Comparison of ENCODE assay signal across 8 cellular contexts in the genomic region with DNA sequence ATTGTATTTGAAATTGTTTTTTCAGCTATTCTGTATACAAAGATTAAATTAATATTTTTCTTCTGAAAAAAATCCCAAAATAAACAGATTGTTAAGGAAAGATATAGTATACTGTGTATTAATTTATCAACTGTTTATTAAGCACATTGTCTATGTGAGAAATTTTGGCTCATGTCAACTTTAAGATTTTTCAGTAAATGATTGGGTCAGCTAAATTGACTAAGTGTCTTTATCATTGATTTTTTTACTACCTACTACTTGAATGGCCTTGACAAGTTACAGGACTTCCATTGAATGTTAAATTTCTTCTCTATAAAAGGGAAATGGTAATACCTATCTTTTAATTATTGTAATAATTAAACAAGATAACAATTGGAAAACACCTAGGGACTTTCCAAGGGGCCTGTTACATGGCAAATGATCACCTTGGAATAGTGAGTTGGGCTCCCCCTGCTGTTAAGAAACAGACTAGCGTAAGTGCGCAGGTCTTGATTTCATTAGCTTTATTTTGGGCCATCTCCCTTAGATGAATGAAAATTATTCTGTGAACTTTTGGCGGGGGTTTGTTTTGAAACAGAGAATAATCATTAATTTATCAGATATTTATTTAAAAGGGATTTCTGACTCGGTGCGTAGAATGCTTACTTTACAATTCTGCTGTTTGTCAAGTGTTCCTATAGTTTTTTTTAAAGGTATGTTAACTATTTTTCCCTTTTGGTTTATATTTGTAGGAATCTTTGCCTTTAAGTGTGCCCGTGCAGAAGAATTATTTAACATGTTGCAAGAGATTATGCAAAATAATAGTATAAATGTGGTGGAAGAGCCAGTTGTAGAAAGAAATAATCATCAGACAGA. TPM values are rescaled to one million over a fixed set of nuclear protein-coding genes. Genes with fewer than 3 reads are reported as not detected.
DNase-seq lines count a peak whose midpoint lies in the region; ATAC-seq, FAIRE-seq and TF ChIP-seq lines count a peak whose summit lies in the region.

No MANE protein-coding gene starts in this region.

- intact Hi-C loops in left ventricle myocardium superior (cut with micrococcal nuclease) = loop anchor here (5.0 kb wide), 1 partner anchor 213 kb away; a partner anchor contains a TSS

- H3K9ac ChIP-seq in SK-N-MC (ENCODE audit: insufficient read length) (no peak overlapping the region), adipocyte (ENCODE audit: low read length) (no peak overlapping the region)

- H3K27ac ChIP-seq in SK-N-MC = no peak overlapping the region; the same call in 1 of the 2 replicates
- H3K27ac ChIP-seq in small intestine (ENCODE audit: low read depth in 1 of 2, low read length in 1 of 2) = no peak overlapping the region

- DNase-seq in DMS153 treated with DMSO at 0.1 percent for 48 hours (lab: John Stamatoyannopoulos, UW; ENCODE audit: unreplicated experiment) = peak; percentile 39
- peak; percentile 30 for DNase-seq in SK-N-MC (ENCODE audit: low read depth, low spot score)
- peak; percentile 85 for DNase-seq in adipocyte (ENCODE audit: low read depth)
- DNase-seq in left ventricle myocardium superior = peak; percentile 35
- DNase-seq in small intestine = peak; percentile 69
- DNase-seq in HuH-7.5 (ENCODE audit: low spot score) = no peak

- 41 to 50% (median 49%) methylated on average over 6 of the region's 6 CpGs for WGBS in small intestine, 3 donors

- H3K4me1 ChIP-seq in adipocyte (ENCODE audit: control insufficient read depth, insufficient read depth, low read length) (peaks cover 13% of the 10 kb centered on the region), small intestine (ENCODE audit: control insufficient read depth in 2 of 2, insufficient read depth in 1 of 2, low read depth in 1 of 2, low read length in 1 of 2) (no peaks in the 10 kb centered on the region)

- TF ChIP-seq CTCF in LNCAP (IDR thresholded peaks at IDR 0.05) = peak; percentile 84

- no peak overlapping the region for H3K4me3 ChIP-seq in SK-N-MC
- H3K4me3 ChIP-seq in adipocyte (ENCODE audit: low read length) = no peak overlapping the region
- H3K4me3 ChIP-seq in small intestine (ENCODE audit: low read depth in 1 of 2, low read length in 2 of 2) = no peak overlapping the region

- H3K9me3 ChIP-seq in SK-N-MC (ENCODE audit: low read depth, low read length) = no peaks in the 10 kb centered on the region
- H3K9me3 ChIP-seq in adipocyte (ENCODE audit: control insufficient read depth, low read length) = no peaks in the 10 kb centered on the region
- H3K9me3 ChIP-seq in small intestine (ENCODE audit: control insufficient read depth, low read depth) = no peaks in the 10 kb centered on the region

- H3K27me3 ChIP-seq in adipocyte (replicated peaks; ENCODE audit: control insufficient read depth, insufficient read depth, low read length) (no peaks in the 10 kb centered on the region), small intestine (ENCODE audit: control insufficient read depth in 2 of 2, insufficient read depth in 2 of 2, low read length in 2 of 2) (no peaks in the 10 kb centered on the region)

- ATAC-seq in GM21390 (IDR thresholded peaks at IDR 0.05; ENCODE audit: unreplicated experiment) (peak; percentile 87), left ventricle myocardium superior (peak; percentile 77)

- no peak for FAIRE-seq in small intestine (lab: Jason Lieb, UNC)

- H3K36me3 ChIP-seq in SK-N-MC (ENCODE audit: insufficient read depth, low read length) (peaks cover 49% of the 10 kb centered on the region), adipocyte (ENCODE audit: control insufficient read depth, insufficient read depth, low read length, severe bottlenecking) (peaks cover 54% of the 10 kb centered on the region), small intestine (ENCODE audit: control insufficient read depth in 2 of 2, insufficient read depth in 2 of 2, low read length in 2 of 2) (peaks cover 7 to 13% of the 10 kb centered on the region in 2 donors)

RNA-seq across cellular contexts. Expression of a gene that starts 14.5 kb away (rescaled TPM):
- total RNA-seq in left ventricle myocardium superior = 89.1 TPM
- polyA plus RNA-seq in small intestine = 100 to 1,000 TPM in 1 of 3 donors, 10 to 100 TPM in 2; 63.7 to 140 (median 69.2) TPM

RNA-seq across cellular contexts. Expression of a gene that starts 39.9 kb away (rescaled TPM):
- total RNA-seq in left ventricle myocardium superior = 50.8 TPM
- polyA plus RNA-seq in small intestine = not detected
